ENCODE assay signal across 20 cellular contexts in genomic region chr17:71444011-71444574, GRCh38.
"Had no signal": no experiment of that assay in that cellular context is flagged by ENCODE, and none has a peak within 500 bp of the region (broad histone marks: within the 10 kb centered on the region; RNA-seq: fewer than 3 reads in every experiment).

No MANE protein-coding gene starts in this region.

- DNase-seq: activated B cell treated with CpG ODN at 0.5 μM for 24 hours; activated CD4-positive, alpha-beta T cell treated with anti-CD3 and anti-CD28 coated beads for 36 hours; activated CD4-positive, alpha-beta T cell treated with anti-CD3 and anti-CD28 coated beads, Interleukin-2, amount 50 U/mL, for 4 hours; activated CD8-positive, alpha-beta memory T cell treated with anti-CD3 and anti-CD28 coated beads, Interleukin-2, amount 50 U/mL, for 48 hours; activated naive CD4-positive, alpha-beta T cell treated with Interleukin-2 at 50 U/mL for 16 hours; activated naive CD8-positive, alpha-beta T cell treated with anti-CD3 and anti-CD28 coated beads, Interleukin-2, amount 10 ng/mL, durations not matched to agents 7 days and 5 days; activated T-cell treated with anti-CD3 and anti-CD28 coated beads, Interleukin-2, amount 50 U/mL, for 4 hours; amniotic stem cell; colonic mucosa; dorsolateral prefrontal cortex; effector memory CD8-positive, alpha-beta T cell; gastrocnemius medialis; hippocampal formation; left ventricle myocardium superior; retina; sigmoid colon; stimulated activated CD4-positive, alpha-beta T cell treated with anti-CD3 and anti-CD28 coated beads, Interleukin-2, amount 100 ng/mL, for 48 hours; stimulated activated CD8-positive, alpha-beta memory T cell treated with anti-CD3 and anti-CD28 coated beads, Interleukin-4, amount 100 ng/mL, for 48 hours; stimulated activated naive CD4-positive, alpha-beta T cell had no signal

- ATAC-seq: activated CD4-positive, alpha-beta T cell treated with anti-CD3 and anti-CD28 coated beads for 36 hours; activated T-cell treated with anti-CD3 and anti-CD28 coated beads, Interleukin-2, amount 50 U/mL, for 4 hours; effector memory CD8-positive, alpha-beta T cell; gastrocnemius medialis; left ventricle myocardium superior; natural killer cell treated with Interleukin-12 subunit alpha and Interleukin-12 subunit beta and Interleukin-15 and Interleukin-18, amount 100 ng/mL, for 72 hours had no signal
